In genomic region chrX:6291444-6291843, GRCh38 we compare ENCODE assay signal across 26 cellular contexts.
"Had no signal": no experiment of that assay in that cellular context is flagged by ENCODE, and none has a peak within 500 bp of the region (broad histone marks: within the 10 kb centered on the region; RNA-seq: fewer than 3 reads in every experiment).

No MANE protein-coding gene starts in this region.

- DNase-seq: activated CD4-positive, alpha-beta memory T cell treated with anti-CD3 and anti-CD28 coated beads for 36 hours; activated CD4-positive, alpha-beta T cell treated with anti-CD3 and anti-CD28 coated beads for 36 hours; activated CD4-positive, alpha-beta T cell treated with anti-CD3 and anti-CD28 coated beads, Interleukin-2, amount 10 ng/mL, durations not matched to agents 24 days and 14 days; activated CD4-positive, CD25-positive, alpha-beta regulatory T cell; activated CD4-positive, CD25-positive, alpha-beta regulatory T cell treated with anti-CD3 and anti-CD28 coated beads, Interleukin-2, amount 50 U/mL, for 72 hours; activated CD8-positive, alpha-beta memory T cell treated with anti-CD3 and anti-CD28 coated beads, Interleukin-2, amount 10 ng/mL, durations not matched to agents 7 days and 5 days; activated CD8-positive, alpha-beta memory T cell treated with anti-CD3 and anti-CD28 coated beads, Interleukin-2, amount 50 U/mL, for 4 hours; activated CD8-positive, alpha-beta T cell treated with anti-CD3 and anti-CD28 coated beads, Interleukin-2, amount 10 ng/mL, durations not matched to agents 7 days and 5 days; activated effector memory CD4-positive, alpha-beta T cell treated with anti-CD3 and anti-CD28 coated beads, Interleukin-2, amount 50 U/mL, for 16 hours; activated naive CD4-positive, alpha-beta T cell treated with anti-CD3 and anti-CD28 coated beads for 36 hours; activated naive CD8-positive, alpha-beta T cell treated with anti-CD3 and anti-CD28 coated beads for 36 hours; activated naive CD8-positive, alpha-beta T cell treated with anti-CD3 and anti-CD28 coated beads, Interleukin-2, amount 50 U/mL, for 24 hours; activated T-cell treated with anti-CD3 and anti-CD28 coated beads, Interleukin-2, amount 50 U/mL, for 1 hour; activated T-cell treated with anti-CD3 and anti-CD28 coated beads, Interleukin-2, amount 50 U/mL, for 48 hours; adrenal gland; amygdala; aorta; body of pancreas; caudate nucleus; colonic mucosa; effector CD8-positive, alpha-beta T cell; foreskin keratinocyte; heart right ventricle; T-helper 2 cell had no signal

- H3K4me3 ChIP-seq: adrenal gland, body of pancreas, colonic mucosa, esophagus muscularis mucosa, gastroesophageal sphincter, heart right ventricle had no signal

- ATAC-seq: activated CD4-positive, alpha-beta T cell treated with anti-CD3 and anti-CD28 coated beads for 36 hours; activated CD8-positive, alpha-beta memory T cell treated with anti-CD3 and anti-CD28 coated beads, Interleukin-2, amount 10 ng/mL, durations not matched to agents 7 days and 5 days; activated CD8-positive, alpha-beta T cell treated with anti-CD3 and anti-CD28 coated beads, Interleukin-2, amount 10 ng/mL, durations not matched to agents 7 days and 5 days; activated naive CD8-positive, alpha-beta T cell treated with anti-CD3 and anti-CD28 coated beads, Interleukin-2, amount 50 U/mL, for 24 hours; body of pancreas; foreskin keratinocyte; gastroesophageal sphincter; heart right ventricle had no signal

- H3K27me3 ChIP-seq: adrenal gland, body of pancreas, colonic mucosa, esophagus muscularis mucosa, foreskin keratinocyte, gastroesophageal sphincter, heart right ventricle had no signal

- H3K27ac ChIP-seq: adrenal gland, body of pancreas, colonic mucosa, esophagus muscularis mucosa, foreskin keratinocyte, gastroesophageal sphincter, heart right ventricle had no signal
